Comparison of ENCODE assay signal across 21 cellular contexts in genomic region chr10:23543696-23544095, GRCh38.
"Had no signal": no experiment of that assay in that cellular context is flagged by ENCODE, and none has a peak within 500 bp of the region (broad histone marks: within the 10 kb centered on the region; RNA-seq: fewer than 3 reads in every experiment).

No MANE protein-coding gene starts in this region.

- H3K36me3 ChIP-seq: left lung, neural progenitor cell, prostate gland, sigmoid colon, stomach, thyroid gland, vagina had no signal

- DNase-seq: cortex of kidney; dorsolateral prefrontal cortex; effector CD4-positive, alpha-beta T cell; head of caudate nucleus; left cardiac atrium; left lung; mesenchymal stem cell; midbrain; naive thymus-derived CD4-positive, alpha-beta T cell; nucleus accumbens; right cardiac atrium; sigmoid colon; stimulated activated CD4-positive, alpha-beta T cell treated with anti-CD3 and anti-CD28 coated beads, Interleukin-2, amount 100 ng/mL, for 24 hours; stimulated activated CD4-positive, alpha-beta T cell treated with anti-CD3 and anti-CD28 coated beads, Interleukin-4, amount 100 ng/mL, for 24 hours; stimulated activated naive CD4-positive, alpha-beta T cell treated with Interleukin-2 at 50 U/mL for 16 hours; stomach; thyroid gland; trophoblast cell had no signal

- H3K4me1 ChIP-seq: prostate gland, sigmoid colon, thyroid gland had no signal

- H3K4me3 ChIP-seq: dorsolateral prefrontal cortex, left lung, neural progenitor cell, prostate gland, sigmoid colon, stomach, thyroid gland, vagina had no signal

- H3K27ac ChIP-seq: dorsolateral prefrontal cortex, left lung, neural progenitor cell, prostate gland, sigmoid colon, stomach, thyroid gland, vagina had no signal

- H3K9me3 ChIP-seq: prostate gland, sigmoid colon, stomach, thyroid gland, vagina had no signal

- H3K27me3 ChIP-seq: dorsolateral prefrontal cortex, left lung, neural progenitor cell, sigmoid colon, stomach, thyroid gland, vagina had no signal
